Comparison of ENCODE assay signal across 25 cellular contexts in genomic region chr6:9409126-9409525, GRCh38.
DNase-seq lines count a peak whose midpoint lies in the region; ATAC-seq, FAIRE-seq and TF ChIP-seq lines count a peak whose summit lies in the region.
"Had no signal": no experiment of that assay in that cellular context is flagged by ENCODE, and none has a peak within 500 bp of the region (broad histone marks: within the 10 kb centered on the region; RNA-seq: fewer than 3 reads in every experiment).

No MANE protein-coding gene starts in this region.

- no peaks in the 10 kb centered on the region for H3K36me3 ChIP-seq in Panc1 (ENCODE audit: control insufficient read depth, insufficient read depth, low read length)
- no peaks in the 10 kb centered on the region for H3K36me3 ChIP-seq in kidney (ENCODE audit: control insufficient read depth in 1 of 2, insufficient read depth in 2 of 2, low read length in 2 of 2)
- H3K36me3 ChIP-seq in adrenal gland (replicated peaks in 1 of 2) = no peaks in the 10 kb centered on the region
- H3K36me3 ChIP-seq: Peyer's patch had no signal

- TF ChIP-seq CTCF in Panc1 (IDR thresholded peaks at IDR 0.05) (no peak), kidney (IDR thresholded peaks at IDR 0.05; ENCODE audit: borderline replicate concordance, extremely low read depth, insufficient read depth) (no peak), adrenal gland (IDR thresholded peaks at IDR 0.05) (no peak)

- CTCF ChIA-PET in Panc1 (lab: Charles Lee) = no interaction called here

- H3K27ac ChIP-seq in Panc1 (ENCODE audit: low read length) (peak overlapping the region; percentile 76), kidney (ENCODE audit: low read depth in 2 of 2, low read length in 2 of 2) (no peak overlapping the region), adrenal gland (no peak overlapping the region)
- H3K27ac ChIP-seq: A549, HL-60, Peyer's patch had no signal

- H3K27me3 ChIP-seq in Panc1 (ENCODE audit: control insufficient read depth, insufficient read depth, low read length) (no peaks in the 10 kb centered on the region), adrenal gland (no peaks in the 10 kb centered on the region)
- H3K27me3 ChIP-seq: Peyer's patch had no signal

- H3K9me3 ChIP-seq in Panc1 (ENCODE audit: control insufficient read depth, insufficient read depth, low read depth, low read length) = peaks cover 8% of the 10 kb centered on the region; the same call in 1 of the 2 replicates
- no peaks in the 10 kb centered on the region for H3K9me3 ChIP-seq in kidney (ENCODE audit: control insufficient read depth in 1 of 2, low read length in 2 of 2)
- H3K9me3 ChIP-seq in adrenal gland (replicated peaks in 1 of 3) = no peaks in the 10 kb centered on the region
- H3K9me3 ChIP-seq: A549, Peyer's patch, SK-N-SH had no signal

- no peak overlapping the region for H3K9ac ChIP-seq in kidney (ENCODE audit: low read length in 2 of 2)
- H3K9ac ChIP-seq: SK-N-SH had no signal

- TF ChIP-seq POLR2A in adrenal gland (IDR thresholded peaks at IDR 0.05) = no peak
- no peak for TF ChIP-seq POLR2A in erythroblast (IDR thresholded peaks at IDR 0.05; ENCODE audit: low read length)

- POLR2A ChIA-PET in Panc1 (lab: Charles Lee) = interaction anchor here (0.7 kb wide), 1 partner anchor 61 kb away, joined by 4 read pairs; no protein-coding TSS in a partner anchor

- no peak overlapping the region for H3K4me3 ChIP-seq in Panc1 (ENCODE audit: low read depth in 2 of 2, low read length in 2 of 2)
- H3K4me3 ChIP-seq in kidney (ENCODE audit: low read length in 2 of 2) = no peak overlapping the region
- H3K4me3 ChIP-seq in adrenal gland = no peak overlapping the region
- H3K4me3 ChIP-seq: A549, GM12878, GM23338, Peyer's patch had no signal

- ATAC-seq in Panc1 = no peak
- ATAC-seq: A549, GM12878, GM23338, T-helper 17 cell had no signal

- peaks cover 30% of the 10 kb centered on the region for H3K4me1 ChIP-seq in Panc1 (ENCODE audit: control insufficient read depth, insufficient read depth, low read length)
- H3K4me1 ChIP-seq in kidney (ENCODE audit: control insufficient read depth in 1 of 2, insufficient read depth in 1 of 2, low read depth in 1 of 2, low read length in 2 of 2) = no peaks in the 10 kb centered on the region
- no peaks in the 10 kb centered on the region for H3K4me1 ChIP-seq in adrenal gland (replicated peaks in 1 of 2)
- H3K4me1 ChIP-seq: Peyer's patch had no signal

- no TSS peak for BruUV-seq in Panc1 (replicated peaks; lab: Mats Ljungman, UMichigan)

- DNase-seq in NCI-H748 (lab: John Stamatoyannopoulos, UW; ENCODE audit: unreplicated experiment) = peak; percentile 22
- no peak for DNase-seq in NCI-H748 treated with DMSO at 0.1 percent for 48 hours (lab: John Stamatoyannopoulos, UW)
- DNase-seq in EH (ENCODE audit: low read depth) = peak; percentile 55
- peak; percentile 17 for DNase-seq in NCI-H1092 treated with DMSO at 0.1 percent for 48 hours (lab: John Stamatoyannopoulos, UW)
- DNase-seq in Panc1 (ENCODE audit: low read depth, low spot score) = no peak
- no peak for DNase-seq in kidney
- no peak for DNase-seq in adrenal gland
- no peak for DNase-seq in erythroblast (lab: John Stamatoyannopoulos, UW)
- DNase-seq: C1 segment of cervical spinal cord; CD4-positive, alpha-beta memory T cell; EL; GDM1; H9; NCI-H1694; NCI-H2081 treated with DMSO at 0.1 percent for 48 hours; NCI-H526 treated with DMSO at 0.1 percent for 48 hours; Peyer's patch; SHP77 treated with DMSO at 0.1 percent for 48 hours; SK-N-SH; T-helper 17 cell; T1000 had no signal

- in situ Hi-C loops in Panc1 (cut with HindIII; ENCODE audit: low pct_unique_long_range_greater_than_20kb, low sequenced_read_pairs) = no loop called here

- 56 to 74% (median 69%) methylated on average over 2 of the region's 2 CpGs for WGBS in adrenal gland, 4 donors

- intact Hi-C loops in Panc1 (cut with micrococcal nuclease; ENCODE audit: unreplicated experiment) (no loop called here), kidney (cut with DNase I) (no loop called here), adrenal gland (cut with DNase I) (no loop called here)

- FAIRE-seq in kidney (lab: Jason Lieb, UNC) = no peak
- FAIRE-seq: A549, GM12878 had no signal

Comparison
In these comparisons a context has a peak if more than half of its experiments do, and no peak if none do; other contexts are left out.
1. DNase-seq: peak in NCI-H748 (single experiment), EH (single experiment) and NCI-H1092 treated with DMSO at 0.1 percent for 48 hours (single experiment); none in NCI-H748 treated with DMSO at 0.1 percent for 48 hours (single experiment), Panc1 (single experiment), kidney (single experiment), adrenal gland (0 of 7) and erythroblast (0 of 2).